14 cellular contexts compared by ENCODE assay signal in genomic region chr7:135291809-135292253, GRCh38. TPM values are rescaled to one million over a fixed set of nuclear protein-coding genes. Genes with fewer than 3 reads are reported as not detected.
A peak's percentile ranks its signal among the peaks of the same experiment; 100 is the strongest.
DNase-seq lines count a peak whose midpoint lies in the region; ATAC-seq and TF ChIP-seq lines count a peak whose summit lies in the region.
"Had no signal": no experiment of that assay in that cellular context is flagged by ENCODE, and none has a peak within 500 bp of the region (broad histone marks: within the 10 kb centered on the region; RNA-seq: fewer than 3 reads in every experiment).

No MANE protein-coding gene starts in this region.

- no peaks in the 10 kb centered on the region for H3K4me1 ChIP-seq in endodermal cell (ENCODE audit: control insufficient read depth, insufficient read depth, low read length)
- peaks cover 20% of the 10 kb centered on the region for H3K4me1 ChIP-seq in skeletal muscle satellite cell (ENCODE audit: control insufficient read depth, insufficient read depth, low read length)
- no peaks in the 10 kb centered on the region for H3K4me1 ChIP-seq in upper lobe of right lung
- H3K4me1 ChIP-seq: BLaER1 had no signal

- H3K36me3 ChIP-seq in endodermal cell (ENCODE audit: control insufficient read depth, insufficient read depth, low read length) (no peaks in the 10 kb centered on the region), skeletal muscle satellite cell (ENCODE audit: insufficient read depth, low read length) (no peaks in the 10 kb centered on the region), upper lobe of right lung (no peaks in the 10 kb centered on the region)
- H3K36me3 ChIP-seq: BLaER1 had no signal

- H3K4me1 Mint-ChIP-seq in activated naive CD8-positive, alpha-beta T cell treated with anti-CD3 and anti-CD28 coated beads, Interleukin-2, amount 50 U/mL, for 24 hours: no peaks in the 10 kb centered on the region
- H3K4me1 Mint-ChIP-seq in activated naive CD8-positive, alpha-beta T cell treated with anti-CD3 and anti-CD28 coated beads for 36 hours: no peaks in the 10 kb centered on the region
- H3K4me1 Mint-ChIP-seq in endodermal cell: peaks cover 5% of the 10 kb centered on the region
- H3K4me1 Mint-ChIP-seq: activated CD4-positive, alpha-beta T cell treated with anti-CD3 and anti-CD28 coated beads, Interleukin-2, amount 10 ng/mL, durations not matched to agents 7 days and 5 days had no signal

- 67 to 81% methylated on average over 3 to 8 of the region's 8 CpGs for WGBS in endodermal cell (ENCODE audit: insufficient coverage in 1 of 2, insufficient read length in 1 of 2), 2 experiments

- H3K9me3 ChIP-seq in endodermal cell (ENCODE audit: control insufficient read depth, low read length) (no peaks in the 10 kb centered on the region), skeletal muscle satellite cell (replicated peaks; ENCODE audit: low read length) (no peaks in the 10 kb centered on the region), upper lobe of right lung (no peaks in the 10 kb centered on the region)
- H3K9me3 ChIP-seq: BLaER1 had no signal

- H3K9ac ChIP-seq in endodermal cell (ENCODE audit: extremely low read depth, low read length, poor library complexity, severe bottlenecking): no peak overlapping the region
- no peak overlapping the region for H3K9ac ChIP-seq in skeletal muscle satellite cell (ENCODE audit: low read depth, low read length)
- H3K9ac ChIP-seq: BLaER1 had no signal

- intact Hi-C loops in upper lobe of right lung (cut with DNase I): no loop called here

- H3K27ac ChIP-seq in endodermal cell (ENCODE audit: low read depth, low read length) (no peak overlapping the region), upper lobe of right lung (no peak overlapping the region)
- H3K27ac ChIP-seq: BLaER1 had no signal

- ATAC-seq in activated naive CD8-positive, alpha-beta T cell treated with anti-CD3 and anti-CD28 coated beads, Interleukin-2, amount 50 U/mL, for 24 hours: peak; percentile 40
- ATAC-seq in upper lobe of right lung: no peak
- ATAC-seq: GM12878, Right ventricle myocardium inferior had no signal

- no peak for DNase-seq in activated naive CD8-positive, alpha-beta T cell treated with anti-CD3 and anti-CD28 coated beads, Interleukin-2, amount 50 U/mL, for 24 hours
- no peak for DNase-seq in activated naive CD8-positive, alpha-beta T cell treated with anti-CD3 and anti-CD28 coated beads for 36 hours
- DNase-seq in NCI-H748 (lab: John Stamatoyannopoulos, UW; ENCODE audit: unreplicated experiment): peak; percentile 55
- no peak for DNase-seq in endodermal cell
- no peak for DNase-seq in upper lobe of right lung
- DNase-seq in stimulated activated naive CD4-positive, alpha-beta T cell treated with Interleukin-2 at 50 U/mL for 16 hours (lab: John Stamatoyannopoulos, UW): no peak
- DNase-seq in DMS79 (lab: John Stamatoyannopoulos, UW): no peak
- DNase-seq: activated CD4-positive, alpha-beta T cell treated with anti-CD3 and anti-CD28 coated beads, Interleukin-2, amount 10 ng/mL, durations not matched to agents 7 days and 5 days had no signal

- H3K4me2 ChIP-seq in skeletal muscle satellite cell (ENCODE audit: low read length): peak overlapping the region; percentile 7
- H3K4me2 ChIP-seq: BLaER1 had no signal

- H3K27me3 Mint-ChIP-seq in activated naive CD8-positive, alpha-beta T cell treated with anti-CD3 and anti-CD28 coated beads, Interleukin-2, amount 50 U/mL, for 24 hours: no peaks in the 10 kb centered on the region
- peaks cover 11% of the 10 kb centered on the region for H3K27me3 Mint-ChIP-seq in activated naive CD8-positive, alpha-beta T cell treated with anti-CD3 and anti-CD28 coated beads for 36 hours
- peaks cover 2% of the 10 kb centered on the region for H3K27me3 Mint-ChIP-seq in endodermal cell (ENCODE audit: insufficient read depth)
- H3K27me3 Mint-ChIP-seq: progenitor cell of endocrine pancreas had no signal

- TF ChIP-seq CTCF in endodermal cell (conservative IDR thresholded peaks at IDR 0.05) (no peak), upper lobe of right lung (IDR thresholded peaks at IDR 0.05) (no peak)

- H3K4me3 Mint-ChIP-seq in activated naive CD8-positive, alpha-beta T cell treated with anti-CD3 and anti-CD28 coated beads, Interleukin-2, amount 50 U/mL, for 24 hours: no peak overlapping the region
- no peak overlapping the region for H3K4me3 Mint-ChIP-seq in activated naive CD8-positive, alpha-beta T cell treated with anti-CD3 and anti-CD28 coated beads for 36 hours
- no peak overlapping the region for H3K4me3 Mint-ChIP-seq in endodermal cell
- H3K4me3 Mint-ChIP-seq: activated CD4-positive, alpha-beta T cell treated with anti-CD3 and anti-CD28 coated beads, Interleukin-2, amount 10 ng/mL, durations not matched to agents 7 days and 5 days; activated naive CD8-positive, alpha-beta T cell had no signal

- H3K4me3 ChIP-seq in endodermal cell (ENCODE audit: low read length) (no peak overlapping the region), skeletal muscle satellite cell (ENCODE audit: low read length) (no peak overlapping the region), upper lobe of right lung (no peak overlapping the region)
- H3K4me3 ChIP-seq: BLaER1, GM12878 had no signal

- no peaks in the 10 kb centered on the region for H3K27me3 ChIP-seq in endodermal cell (ENCODE audit: control insufficient read depth, insufficient read depth, low read length, poor library complexity, severe bottlenecking)
- H3K27me3 ChIP-seq in skeletal muscle satellite cell (ENCODE audit: control insufficient read depth, insufficient read depth, low read length): no peaks in the 10 kb centered on the region
- no peaks in the 10 kb centered on the region for H3K27me3 ChIP-seq in upper lobe of right lung
- H3K27me3 ChIP-seq: BLaER1 had no signal

- no peaks in the 10 kb centered on the region for H3K36me3 Mint-ChIP-seq in activated naive CD8-positive, alpha-beta T cell treated with anti-CD3 and anti-CD28 coated beads, Interleukin-2, amount 50 U/mL, for 24 hours (ENCODE audit: low read depth)
- H3K36me3 Mint-ChIP-seq in activated naive CD8-positive, alpha-beta T cell treated with anti-CD3 and anti-CD28 coated beads for 36 hours: no peaks in the 10 kb centered on the region
- no peaks in the 10 kb centered on the region for H3K36me3 Mint-ChIP-seq in endodermal cell (ENCODE audit: low read depth)
- H3K36me3 Mint-ChIP-seq: activated naive CD8-positive, alpha-beta T cell had no signal

- no peaks in the 10 kb centered on the region for H3K9me3 Mint-ChIP-seq in activated naive CD8-positive, alpha-beta T cell treated with anti-CD3 and anti-CD28 coated beads, Interleukin-2, amount 50 U/mL, for 24 hours
- H3K9me3 Mint-ChIP-seq in activated naive CD8-positive, alpha-beta T cell treated with anti-CD3 and anti-CD28 coated beads for 36 hours: no peaks in the 10 kb centered on the region
- H3K9me3 Mint-ChIP-seq in endodermal cell: no peaks in the 10 kb centered on the region
- H3K9me3 Mint-ChIP-seq: activated CD4-positive, alpha-beta T cell treated with anti-CD3 and anti-CD28 coated beads, Interleukin-2, amount 10 ng/mL, durations not matched to agents 7 days and 5 days had no signal

- no peak overlapping the region for H3K27ac Mint-ChIP-seq in activated naive CD8-positive, alpha-beta T cell treated with anti-CD3 and anti-CD28 coated beads, Interleukin-2, amount 50 U/mL, for 24 hours
- no peak overlapping the region for H3K27ac Mint-ChIP-seq in activated naive CD8-positive, alpha-beta T cell treated with anti-CD3 and anti-CD28 coated beads for 36 hours
- peak overlapping the region; percentile 58 for H3K27ac Mint-ChIP-seq in endodermal cell
- H3K27ac Mint-ChIP-seq: activated CD4-positive, alpha-beta T cell treated with anti-CD3 and anti-CD28 coated beads, Interleukin-2, amount 10 ng/mL, durations not matched to agents 7 days and 5 days; activated naive CD8-positive, alpha-beta T cell; progenitor cell of endocrine pancreas had no signal

RNA-seq across cellular contexts. Expression of gene STRA8, which starts 58.2 kb away (rescaled TPM):
- total RNA-seq in activated naive CD8-positive, alpha-beta T cell treated with anti-CD3 and anti-CD28 coated beads for 36 hours: not detected
- total RNA-seq in endodermal cell (not detected), upper lobe of right lung (not detected)
- not detected for polyA plus RNA-seq in endodermal cell (2013, experiment 1 of 2)
- polyA plus RNA-seq in endodermal cell (2013, experiment 2 of 2): not detected
- total RNA-seq in skeletal muscle satellite cell (2012; rRNA removed): not detected in 2 replicates
- total RNA-seq: activated CD4-positive, alpha-beta T cell treated with anti-CD3 and anti-CD28 coated beads, Interleukin-2, amount 10 ng/mL, durations not matched to agents 7 days and 5 days; GM12878; progenitor cell of endocrine pancreas; Right ventricle myocardium inferior had no signal
